In genomic region chr12:13851828-13852227, GRCh38 we compare ENCODE assay signal across 15 cellular contexts.
A peak's percentile ranks its signal among the peaks of the same experiment; 100 is the strongest.
DNase-seq lines count a peak whose midpoint lies in the region; ATAC-seq and TF ChIP-seq lines count a peak whose summit lies in the region.
"Had no signal": no experiment of that assay in that cellular context is flagged by ENCODE, and none has a peak within 500 bp of the region (broad histone marks: within the 10 kb centered on the region; RNA-seq: fewer than 3 reads in every experiment).

No MANE protein-coding gene starts in this region.

- ATAC-seq in WTC11, result peak; percentile 96
- ATAC-seq: esophagus mucosa had no signal

- in situ Hi-C loops in ACHN (cut with HindIII; ENCODE audit: low pct_ligation_motif_present, low pct_unique_long_range_greater_than_20kb, low sequenced_read_pairs), result no loop called here

- H3K4me3 Mint-ChIP-seq in WTC11, result no peak overlapping the region
- no peak overlapping the region for H3K4me3 Mint-ChIP-seq in activated T-cell treated with anti-CD3 and anti-CD28 coated beads, Interleukin-2, amount 50 U/mL, for 24 hours
- H3K4me3 Mint-ChIP-seq: activated naive CD4-positive, alpha-beta T cell treated with anti-CD3 and anti-CD28 coated beads, Interleukin-2, amount 10 ng/mL, durations not matched to agents 7 days and 5 days; dendritic cell treated with granulocyte-macrophage colony-stimulating factor and Interleukin-4, amounts not matched to agents 40 ng/mL and 50 ng/mL, for 4 days had no signal

- CTCF ChIA-PET in WTC11 (lab: Charles Lee), result interaction anchor here (0.7 to 1.6 kb wide), 3 partner anchors 13 to 278 kb away, joined by 3 to 5 read pairs (median 3); no protein-coding TSS in a partner anchor

- peaks cover 11% of the 10 kb centered on the region for H3K4me1 Mint-ChIP-seq in WTC11
- no peaks in the 10 kb centered on the region for H3K4me1 Mint-ChIP-seq in activated T-cell treated with anti-CD3 and anti-CD28 coated beads, Interleukin-2, amount 50 U/mL, for 24 hours (ENCODE audit: low read depth)
- H3K4me1 Mint-ChIP-seq: activated naive CD4-positive, alpha-beta T cell treated with anti-CD3 and anti-CD28 coated beads, Interleukin-2, amount 10 ng/mL, durations not matched to agents 7 days and 5 days had no signal

- no peaks in the 10 kb centered on the region for H3K9me3 Mint-ChIP-seq in WTC11
- H3K9me3 Mint-ChIP-seq in activated T-cell treated with anti-CD3 and anti-CD28 coated beads, Interleukin-2, amount 50 U/mL, for 24 hours, result no peaks in the 10 kb centered on the region
- H3K9me3 Mint-ChIP-seq: activated naive CD4-positive, alpha-beta T cell treated with anti-CD3 and anti-CD28 coated beads, Interleukin-2, amount 10 ng/mL, durations not matched to agents 7 days and 5 days; dendritic cell treated with granulocyte-macrophage colony-stimulating factor and Interleukin-4, amounts not matched to agents 40 ng/mL and 50 ng/mL, for 4 days had no signal

- DNase-seq in DMS79 treated with DMSO at 0.1 percent for 48 hours (lab: John Stamatoyannopoulos, UW), result peak; percentile 56
- peak; percentile 81 for DNase-seq in NCI-H1105 treated with DMSO at 0.1 percent for 48 hours (lab: John Stamatoyannopoulos, UW)
- peak; percentile 62 for DNase-seq in WTC11 (ENCODE audit: low spot score)
- DNase-seq in left kidney (ENCODE audit: low read depth, low spot score), result peak; percentile 82
- no peak for DNase-seq in NCI-H226
- DNase-seq in ACHN, result no peak
- no peak for DNase-seq in activated T-cell treated with anti-CD3 and anti-CD28 coated beads, Interleukin-2, amount 50 U/mL, for 24 hours
- no peak for DNase-seq in T1000 (lab: John Stamatoyannopoulos, UW)
- DNase-seq: activated CD4-positive, alpha-beta T cell treated with anti-CD3 and anti-CD28 coated beads for 1 hour; activated naive CD4-positive, alpha-beta T cell treated with anti-CD3 and anti-CD28 coated beads, Interleukin-2, amount 10 ng/mL, durations not matched to agents 7 days and 5 days; left ventricle myocardium inferior; SHP77; T-helper 2 cell had no signal

- H3K27me3 Mint-ChIP-seq in WTC11 (ENCODE audit: low read depth), result peaks cover 6% of the 10 kb centered on the region
- peaks cover 2% of the 10 kb centered on the region for H3K27me3 Mint-ChIP-seq in activated T-cell treated with anti-CD3 and anti-CD28 coated beads, Interleukin-2, amount 50 U/mL, for 24 hours

- no peaks in the 10 kb centered on the region for H3K36me3 Mint-ChIP-seq in WTC11
- no peaks in the 10 kb centered on the region for H3K36me3 Mint-ChIP-seq in activated T-cell treated with anti-CD3 and anti-CD28 coated beads, Interleukin-2, amount 50 U/mL, for 24 hours (ENCODE audit: low read depth)
- H3K36me3 Mint-ChIP-seq: activated naive CD4-positive, alpha-beta T cell treated with anti-CD3 and anti-CD28 coated beads, Interleukin-2, amount 10 ng/mL, durations not matched to agents 7 days and 5 days had no signal

- POLR2A ChIA-PET in WTC11 (lab: Charles Lee), result no interaction called here

- no peak for TF ChIP-seq CTCF in WTC11 (IDR thresholded peaks at IDR 0.05)

- no peak overlapping the region for H3K27ac Mint-ChIP-seq in WTC11
- no peak overlapping the region for H3K27ac Mint-ChIP-seq in activated T-cell treated with anti-CD3 and anti-CD28 coated beads, Interleukin-2, amount 50 U/mL, for 24 hours
- H3K27ac Mint-ChIP-seq: activated naive CD4-positive, alpha-beta T cell treated with anti-CD3 and anti-CD28 coated beads, Interleukin-2, amount 10 ng/mL, durations not matched to agents 7 days and 5 days; dendritic cell treated with granulocyte-macrophage colony-stimulating factor and Interleukin-4, amounts not matched to agents 40 ng/mL and 50 ng/mL, for 4 days had no signal

TF ChIP-seq in WTC11, 78 proteins besides CTCF, POLR2A, EP300 and RAD21:
- TF ChIP-seq, protein P1, sequence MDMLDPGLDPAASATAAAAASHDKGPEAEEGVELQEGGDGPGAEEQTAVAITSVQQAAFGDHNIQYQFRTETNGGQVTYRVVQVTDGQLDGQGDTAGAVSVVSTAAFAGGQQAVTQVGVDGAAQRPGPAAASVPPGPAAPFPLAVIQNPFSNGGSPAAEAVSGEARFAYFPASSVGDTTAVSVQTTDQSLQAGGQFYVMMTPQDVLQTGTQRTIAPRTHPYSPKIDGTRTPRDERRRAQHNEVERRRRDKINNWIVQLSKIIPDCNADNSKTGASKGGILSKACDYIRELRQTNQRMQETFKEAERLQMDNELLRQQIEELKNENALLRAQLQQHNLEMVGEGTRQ (CRISPR knock-in tag; IDR thresholded peaks at IDR 0.05), result peak; percentile 79
- no peak for TF ChIP-seq FOXP4 (CRISPR knock-in tag; IDR thresholded peaks at IDR 0.05)

Comparison
In these comparisons a context has a peak if more than half of its experiments do, and no peak if none do; other contexts are left out.
1. DNase-seq: peak in DMS79 treated with DMSO at 0.1 percent for 48 hours (single experiment), NCI-H1105 treated with DMSO at 0.1 percent for 48 hours (single experiment), WTC11 (single experiment) and left kidney (single experiment); none in NCI-H226 (single experiment), ACHN (single experiment), activated T-cell treated with anti-CD3 and anti-CD28 coated beads, Interleukin-2, amount 50 U/mL, for 24 hours (single experiment) and T1000 (single experiment).